ENCODE assay signal across 9 cellular contexts in genomic region chr11:65617136-65617850, GRCh38. TPM values are rescaled to one million over a fixed set of nuclear protein-coding genes. Genes with fewer than 3 reads are reported as not detected.
DNase-seq lines count a peak whose midpoint lies in the region; ATAC-seq and TF ChIP-seq lines count a peak whose summit lies in the region.
"Had no signal": no experiment of that assay in that cellular context is flagged by ENCODE, and none has a peak within 500 bp of the region (broad histone marks: within the 10 kb centered on the region; RNA-seq: fewer than 3 reads in every experiment).

No MANE protein-coding gene starts in this region.

- H3K56ac ChIP-seq in H9 (ENCODE audit: insufficient read length, low read depth, low read length) = no peak overlapping the region

- H4K91ac ChIP-seq in H9 (ENCODE audit: insufficient read length, low read depth, low read length) = no peak overlapping the region
- no peak overlapping the region for H4K91ac ChIP-seq in mesenchymal stem cell (ENCODE audit: low read length)

- H4K5ac ChIP-seq in H9 (ENCODE audit: insufficient read length, low read depth, low read length) = no peak overlapping the region

- no peaks in the 10 kb centered on the region for H3K9me3 ChIP-seq in H9 (ENCODE audit: control insufficient read depth, low read depth, low read length)
- no peaks in the 10 kb centered on the region for H3K9me3 ChIP-seq in mesenchymal stem cell (ENCODE audit: control insufficient read depth, low read length)
- H3K9me3 ChIP-seq in SJCRH30 (replicated peaks) = no peaks in the 10 kb centered on the region

- H3K27me3 ChIP-seq in ACC112 (ENCODE audit: insufficient read depth, low read length) = no peaks in the 10 kb centered on the region
- no peaks in the 10 kb centered on the region for H3K27me3 ChIP-seq in H9 (ENCODE audit: insufficient read depth, low read length)
- H3K27me3 ChIP-seq in mesenchymal stem cell (ENCODE audit: control insufficient read depth in 1 of 2, insufficient read depth in 1 of 2, low read length in 2 of 2) = no peaks in the 10 kb centered on the region
- H3K27me3 ChIP-seq in SJCRH30 = no peaks in the 10 kb centered on the region

- H3K14ac ChIP-seq in H9 (ENCODE audit: insufficient read depth, low read length) (no peak overlapping the region), mesenchymal stem cell (ENCODE audit: low read length in 2 of 2) (no peak overlapping the region)

- TF ChIP-seq CTCF in H9 (conservative IDR thresholded peaks at IDR 0.05) = no peak

- no peak overlapping the region for H3K4ac ChIP-seq in H9 (ENCODE audit: low read depth, low read length)
- H3K4ac ChIP-seq in mesenchymal stem cell (ENCODE audit: low read depth in 1 of 2, low read length in 2 of 2) = no peak overlapping the region

- no peak overlapping the region for H2BK20ac ChIP-seq in H9 (ENCODE audit: low read depth, low read length, poor library complexity, severe bottlenecking)

- intact Hi-C loops in activated T-helper 2 cell treated with anti-CD3 and anti-CD28 coated beads, Interferon-gamma antibody, Interleukin-2, Interleukin-4, amounts not matched to agents 10 μg/mL and 5 μg/mL and 100 μg/mL, durations not matched to agents 14 hours and 24 hours and 36 hours (cut with micrococcal nuclease) = no loop called here

- H3K27ac ChIP-seq in ACC112 (ENCODE audit: low read depth, low read length) = no peak overlapping the region
- H3K27ac ChIP-seq in H9 (ENCODE audit: insufficient read length, low read depth, low read length) = no peak overlapping the region
- no peak overlapping the region for H3K27ac ChIP-seq in mesenchymal stem cell (ENCODE audit: low read length, poor library complexity, severe bottlenecking)
- H3K27ac ChIP-seq in SJCRH30 = no peak overlapping the region

- H3K36me3 ChIP-seq in ACC112 (ENCODE audit: insufficient read depth, low read length) (peaks cover 8% of the 10 kb centered on the region; the same call in 1 of the 2 replicates), mesenchymal stem cell (ENCODE audit: control insufficient read depth in 1 of 2, insufficient read depth in 2 of 2, low read depth in 1 of 2, low read length in 2 of 2) (peaks cover 56 to 60% of the 10 kb centered on the region in 2 experiments), SJCRH30 (peaks cover 20% of the 10 kb centered on the region)

- H3K9ac ChIP-seq in H9 (ENCODE audit: extremely low read depth, insufficient read length, low read length) (no peak overlapping the region), mesenchymal stem cell (ENCODE audit: low read length) (peak overlapping the region; percentile 94)

- no peak overlapping the region for H2BK120ac ChIP-seq in H9 (ENCODE audit: low read depth, low read length, poor library complexity, severe bottlenecking)
- no peak overlapping the region for H2BK120ac ChIP-seq in mesenchymal stem cell (ENCODE audit: low read depth, low read length)

- no peak overlapping the region for H3T11ph ChIP-seq in H9 (ENCODE audit: low read length)

- H2BK5ac ChIP-seq in H9 (ENCODE audit: insufficient read length, low read length) (no peak overlapping the region), mesenchymal stem cell (ENCODE audit: low read depth, low read length, poor library complexity, severe bottlenecking) (no peak overlapping the region)

- H3K79me2 ChIP-seq in ACC112 (ENCODE audit: control insufficient read depth, insufficient read depth, low read length, unreplicated experiment) (peaks cover 56% of the 10 kb centered on the region), H9 (ENCODE audit: insufficient read depth, low read length) (peaks cover 7% of the 10 kb centered on the region; the same call in 1 of the 2 replicates)

- no peak overlapping the region for H2AFZ ChIP-seq in ACC112 (ENCODE audit: low read length, unreplicated experiment)
- no peak overlapping the region for H2AFZ ChIP-seq in H9 (ENCODE audit: low read length)
- no peak overlapping the region for H2AFZ ChIP-seq in mesenchymal stem cell (ENCODE audit: low read depth, low read length)

- no peak overlapping the region; a peak in 1 of 7 replicates for H3K27ac Mint-ChIP-seq in H9
- H3K27ac Mint-ChIP-seq in activated T-helper 2 cell treated with anti-CD3 and anti-CD28 coated beads, Interferon-gamma antibody, Interleukin-2, Interleukin-4, amounts not matched to agents 10 μg/mL and 5 μg/mL and 100 μg/mL, durations not matched to agents 14 hours and 24 hours and 36 hours = peak overlapping the region; percentile 90

- peaks cover 16 to 48% (median 44%) of the 10 kb centered on the region in 3 experiments; a peak in 6 of 7 replicates for H3K36me3 Mint-ChIP-seq in H9 (ENCODE audit: insufficient read depth in 1 of 3, low read depth in 3 of 3)
- peaks cover 39% of the 10 kb centered on the region for H3K36me3 Mint-ChIP-seq in activated T-helper 2 cell treated with anti-CD3 and anti-CD28 coated beads, Interferon-gamma antibody, Interleukin-2, Interleukin-4, amounts not matched to agents 10 μg/mL and 5 μg/mL and 100 μg/mL, durations not matched to agents 14 hours and 24 hours and 36 hours (ENCODE audit: low read depth)

- H3K4me1 ChIP-seq in ACC112 (ENCODE audit: control insufficient read depth, insufficient read depth, low read length, unreplicated experiment) (peaks cover 22% of the 10 kb centered on the region), H9 (ENCODE audit: insufficient read depth, low read length) (no peaks in the 10 kb centered on the region; the same call in none of the 2 replicates), mesenchymal stem cell (ENCODE audit: control insufficient read depth, insufficient read depth, low read depth, low read length) (peaks cover 49% of the 10 kb centered on the region), SJCRH30 (no peaks in the 10 kb centered on the region)

- H2BK12ac ChIP-seq in H9 (ENCODE audit: insufficient read length, low read depth, low read length) (no peak overlapping the region), mesenchymal stem cell (ENCODE audit: low read length in 2 of 2) (no peak overlapping the region)

- H3K4me2 ChIP-seq in H9 (ENCODE audit: insufficient read depth, insufficient read length, low read length) = no peak overlapping the region
- H3K4me2 ChIP-seq in mesenchymal stem cell (ENCODE audit: low read length, poor library complexity, severe bottlenecking) = peak overlapping the region; percentile 60

- H3K23ac ChIP-seq in H9 (ENCODE audit: insufficient read length, low read depth, low read length) = no peak overlapping the region
- no peak overlapping the region for H3K23ac ChIP-seq in mesenchymal stem cell (ENCODE audit: low read length in 2 of 2)

- ATAC-seq in GM18517 (IDR thresholded peaks at IDR 0.05; ENCODE audit: unreplicated experiment) = no peak

- H3K27me3 Mint-ChIP-seq in H9 (ENCODE audit: low read depth) = peaks cover 3% of the 10 kb centered on the region
- no peaks in the 10 kb centered on the region for H3K27me3 Mint-ChIP-seq in activated T-helper 2 cell treated with anti-CD3 and anti-CD28 coated beads, Interferon-gamma antibody, Interleukin-2, Interleukin-4, amounts not matched to agents 10 μg/mL and 5 μg/mL and 100 μg/mL, durations not matched to agents 14 hours and 24 hours and 36 hours (ENCODE audit: low read depth)

- peaks cover 3% of the 10 kb centered on the region for H3K79me1 ChIP-seq in H9 (ENCODE audit: insufficient read depth, low read depth, low read length, poor library complexity, severe bottlenecking)
- H3K79me1 ChIP-seq in mesenchymal stem cell (replicated peaks; ENCODE audit: low read length, poor library complexity, severe bottlenecking) = peaks cover 23% of the 10 kb centered on the region

- H3K23me2 ChIP-seq in H9 (ENCODE audit: insufficient read length, low read depth, low read length, poor library complexity, severe bottlenecking) = peaks cover 18% of the 10 kb centered on the region

- H3K4me3 ChIP-seq in ACC112 (ENCODE audit: low read depth, low read length) = peak overlapping the region; percentile 94
- H3K4me3 ChIP-seq in mesenchymal stem cell (ENCODE audit: insufficient read depth in 1 of 2, low read depth in 1 of 2, low read length in 2 of 2) = peak overlapping the region in 1 of 2 experiments; percentile 96
- H3K4me3 ChIP-seq in SJCRH30 = no peak overlapping the region

- DNase-seq in H9 (no peak), mesenchymal stem cell (no peak), SJCRH30 (no peak), AG08395 (ENCODE audit: low spot score) (no peak)
- no peak for DNase-seq in activated T-helper 2 cell treated with anti-CD3 and anti-CD28 coated beads, Interferon-gamma antibody, Interleukin-2, Interleukin-4, amounts not matched to agents 10 μg/mL and 5 μg/mL and 100 μg/mL, durations not matched to agents 14 hours and 24 hours and 36 hours (ENCODE audit: low spot score)
- no peak for DNase-seq in stimulated activated CD4-positive, alpha-beta T cell treated with anti-CD3 and anti-CD28 coated beads, Interleukin-4, amount 100 ng/mL, for 4 hours
- DNase-seq: NCI-H524 treated with DMSO at 0.1 percent for 48 hours had no signal

- no peaks in the 10 kb centered on the region for H4K20me1 ChIP-seq in H9 (ENCODE audit: control insufficient read depth, insufficient read depth, insufficient read length)

- H4K8ac ChIP-seq in H9 (replicated peaks; ENCODE audit: insufficient read length, low read depth, low read length) (no peak overlapping the region), mesenchymal stem cell (ENCODE audit: low read length) (no peak overlapping the region)

- no peaks in the 10 kb centered on the region for H3K9me3 Mint-ChIP-seq in H9
- no peaks in the 10 kb centered on the region for H3K9me3 Mint-ChIP-seq in activated T-helper 2 cell treated with anti-CD3 and anti-CD28 coated beads, Interferon-gamma antibody, Interleukin-2, Interleukin-4, amounts not matched to agents 10 μg/mL and 5 μg/mL and 100 μg/mL, durations not matched to agents 14 hours and 24 hours and 36 hours

- H3K18ac ChIP-seq in H9 (ENCODE audit: insufficient read length, low read depth, low read length) (no peak overlapping the region), mesenchymal stem cell (ENCODE audit: low read depth in 1 of 2, low read length in 2 of 2) (no peak overlapping the region)

- H2AK5ac ChIP-seq in H9 (ENCODE audit: insufficient read length, low read length) (no peak overlapping the region), mesenchymal stem cell (ENCODE audit: low read length, severe bottlenecking) (no peak overlapping the region)

- H2BK15ac ChIP-seq in H9 (ENCODE audit: low read depth, low read length) (no peak overlapping the region), mesenchymal stem cell (ENCODE audit: low read depth, poor library complexity, severe bottlenecking) (no peak overlapping the region)

- no CpG with 5 or more reads among the region's 17 CpGs for WGBS in H9 (ENCODE audit: extremely low coverage, insufficient read length, low lambda C conversion rate)
- WGBS in mesenchymal stem cell = 93% methylated on average over 17 of the region's 17 CpGs

- peaks cover 12 to 18% of the 10 kb centered on the region in 2 experiments for H3K4me1 Mint-ChIP-seq in H9
- peaks cover 16% of the 10 kb centered on the region for H3K4me1 Mint-ChIP-seq in activated T-helper 2 cell treated with anti-CD3 and anti-CD28 coated beads, Interferon-gamma antibody, Interleukin-2, Interleukin-4, amounts not matched to agents 10 μg/mL and 5 μg/mL and 100 μg/mL, durations not matched to agents 14 hours and 24 hours and 36 hours (ENCODE audit: low read depth)

- H3K4me3 Mint-ChIP-seq in H9 = peak overlapping the region; percentile 92 to 97
- peak overlapping the region; percentile 98 for H3K4me3 Mint-ChIP-seq in activated T-helper 2 cell treated with anti-CD3 and anti-CD28 coated beads, Interferon-gamma antibody, Interleukin-2, Interleukin-4, amounts not matched to agents 10 μg/mL and 5 μg/mL and 100 μg/mL, durations not matched to agents 14 hours and 24 hours and 36 hours (ENCODE audit: low read depth)

RNA-seq across cellular contexts. Expression of gene PCNX3, which starts 1.7 kb away (rescaled TPM):
- 48.3 and 50.5 TPM in 2 replicates for total RNA-seq in H9 (2021)
- 40.1 and 43.6 TPM in 2 replicates for total RNA-seq in activated T-helper 2 cell treated with anti-CD3 and anti-CD28 coated beads, Interferon-gamma antibody, Interleukin-2, Interleukin-4, amounts not matched to agents 10 μg/mL and 5 μg/mL and 100 μg/mL, durations not matched to agents 14 hours and 24 hours and 36 hours
- 21.5 TPM for polyA plus RNA-seq in mesenchymal stem cell (2013, experiment 1 of 2)
- polyA plus RNA-seq in mesenchymal stem cell (2013, experiment 2 of 2) = 19.8 TPM
- 24.3 and 27.1 TPM in 2 replicates for total RNA-seq in SJCRH30 (2014; rRNA removed; shearing (Covaris generic))

RNA-seq across cellular contexts. Expression of gene MAP3K11, which starts 3.3 kb away (rescaled TPM):
- total RNA-seq in H9 (2021) = 57.9 and 61.1 TPM in 2 replicates
- total RNA-seq in activated T-helper 2 cell treated with anti-CD3 and anti-CD28 coated beads, Interferon-gamma antibody, Interleukin-2, Interleukin-4, amounts not matched to agents 10 μg/mL and 5 μg/mL and 100 μg/mL, durations not matched to agents 14 hours and 24 hours and 36 hours = 84.6 and 88.6 TPM in 2 replicates
- 36.7 TPM for polyA plus RNA-seq in mesenchymal stem cell (2013, experiment 1 of 2)
- polyA plus RNA-seq in mesenchymal stem cell (2013, experiment 2 of 2) = 36.1 TPM
- total RNA-seq in SJCRH30 (2014; rRNA removed; shearing (Covaris generic)) = 20.5 and 24.3 TPM in 2 replicates

RNA-seq across cellular contexts. Expression of gene SIPA1, which starts 20.6 kb away (rescaled TPM):
- 32.0 and 37.4 TPM in 2 replicates for total RNA-seq in H9 (2021)
- total RNA-seq in activated T-helper 2 cell treated with anti-CD3 and anti-CD28 coated beads, Interferon-gamma antibody, Interleukin-2, Interleukin-4, amounts not matched to agents 10 μg/mL and 5 μg/mL and 100 μg/mL, durations not matched to agents 14 hours and 24 hours and 36 hours = 128 and 135 TPM in 2 replicates
- 35.0 TPM for polyA plus RNA-seq in mesenchymal stem cell (2013, experiment 1 of 2)
- polyA plus RNA-seq in mesenchymal stem cell (2013, experiment 2 of 2) = 34.6 TPM
- total RNA-seq in SJCRH30 (2014; rRNA removed; shearing (Covaris generic)) = 2.8 and 2.9 TPM in 2 replicates

RNA-seq across cellular contexts. Expression of gene KCNK7, which starts 21.7 kb away (rescaled TPM):
- total RNA-seq in H9 (2021) = 1.8 and 2.8 TPM in 2 replicates
- 0.78 and 2.0 TPM in 2 replicates for total RNA-seq in activated T-helper 2 cell treated with anti-CD3 and anti-CD28 coated beads, Interferon-gamma antibody, Interleukin-2, Interleukin-4, amounts not matched to agents 10 μg/mL and 5 μg/mL and 100 μg/mL, durations not matched to agents 14 hours and 24 hours and 36 hours
- polyA plus RNA-seq in mesenchymal stem cell (2013, experiment 1 of 2) = 0.04 TPM
- polyA plus RNA-seq in mesenchymal stem cell (2013, experiment 2 of 2) = 0.08 TPM
- total RNA-seq in SJCRH30 (2014; rRNA removed; shearing (Covaris generic)) = 0.28 TPM in 1 of 2 replicates, not detected in the other

RNA-seq across cellular contexts. Expression of gene EHBP1L1, which starts 41.4 kb away (rescaled TPM):
- 13.8 and 14.5 TPM in 2 replicates for total RNA-seq in H9 (2021)
- total RNA-seq in activated T-helper 2 cell treated with anti-CD3 and anti-CD28 coated beads, Interferon-gamma antibody, Interleukin-2, Interleukin-4, amounts not matched to agents 10 μg/mL and 5 μg/mL and 100 μg/mL, durations not matched to agents 14 hours and 24 hours and 36 hours = 163 and 168 TPM in 2 replicates
- 22.5 TPM for polyA plus RNA-seq in mesenchymal stem cell (2013, experiment 1 of 2)
- 22.6 TPM for polyA plus RNA-seq in mesenchymal stem cell (2013, experiment 2 of 2)
- 16.8 and 18.5 TPM in 2 replicates for total RNA-seq in SJCRH30 (2014; rRNA removed; shearing (Covaris generic))
